2 cellular contexts compared by ENCODE assay signal in the genomic region with DNA sequence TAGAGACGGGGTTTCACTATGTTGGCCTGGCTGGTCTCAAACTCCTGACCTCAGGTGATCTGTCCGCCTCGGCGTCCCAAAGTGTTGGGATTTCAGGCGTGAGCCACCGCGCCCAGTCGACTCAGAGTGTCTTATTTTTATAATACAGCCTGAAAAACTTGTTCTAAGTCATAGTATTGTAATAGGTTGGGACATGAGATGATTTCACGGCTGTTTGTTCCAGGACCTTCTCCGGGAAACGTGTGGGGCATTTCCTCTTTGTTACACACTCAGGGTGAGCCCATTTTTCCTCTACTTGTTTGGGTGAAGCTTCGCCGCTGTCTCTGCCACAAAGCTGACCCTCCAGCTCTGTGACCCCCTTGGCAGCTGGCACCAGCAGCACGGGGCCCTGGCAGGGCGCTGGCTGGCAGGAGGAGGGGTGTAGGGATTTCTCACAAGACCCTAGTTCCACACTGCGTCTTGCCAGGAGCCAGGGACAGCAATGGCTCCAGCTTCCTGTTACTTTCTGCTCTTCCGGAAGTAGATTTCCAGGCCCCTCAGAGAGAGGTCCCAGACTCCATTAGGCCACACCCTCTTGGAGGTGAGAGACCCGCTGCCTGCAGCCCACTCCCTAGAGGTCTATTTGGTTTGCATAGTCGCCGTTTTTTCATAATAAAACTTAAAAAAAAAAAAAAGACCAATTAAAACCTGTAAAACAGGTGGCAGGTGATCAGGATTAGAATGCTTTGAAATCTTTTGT.
TF ChIP-seq lines count a peak whose summit lies in the region.

No MANE protein-coding gene starts in this region.

TF ChIP-seq in HCT116, 20 proteins besides CTCF, POLR2A, EP300 and RAD21:
- TF ChIP-seq ZNF274 (IDR thresholded peaks at IDR 0.05; ENCODE audit: low read depth, low read length) (no peak), EGR1 (IDR thresholded peaks at IDR 0.05; ENCODE audit: low read depth) (no peak), CEBPB (IDR thresholded peaks at IDR 0.05; ENCODE audit: low read depth) (no peak), EZH2phosphoT487 (IDR thresholded peaks at IDR 0.05; ENCODE audit: borderline replicate concordance) (no peak), CBX3 (IDR thresholded peaks at IDR 0.05; ENCODE audit: low read depth) (no peak), POLR2AphosphoS5 (IDR thresholded peaks at IDR 0.05; ENCODE audit: low read depth, low read length) (peak; percentile 77), JUND (IDR thresholded peaks at IDR 0.05) (no peak), SRF (IDR thresholded peaks at IDR 0.05; ENCODE audit: low read depth) (no peak), EZH2 (IDR thresholded peaks at IDR 0.05) (no peak), ZFX (IDR thresholded peaks at IDR 0.05) (no peak), YY1 (IDR thresholded peaks at IDR 0.05; ENCODE audit: extremely low read depth, insufficient replicate concordance, low read depth, low read length) (peak; percentile 69), FOSL1 (IDR thresholded peaks at IDR 0.05; ENCODE audit: low read depth) (no peak), ELF1 (IDR thresholded peaks at IDR 0.05; ENCODE audit: borderline replicate concordance, low read depth) (no peak)
- TF ChIP-seq, protein P1, sequence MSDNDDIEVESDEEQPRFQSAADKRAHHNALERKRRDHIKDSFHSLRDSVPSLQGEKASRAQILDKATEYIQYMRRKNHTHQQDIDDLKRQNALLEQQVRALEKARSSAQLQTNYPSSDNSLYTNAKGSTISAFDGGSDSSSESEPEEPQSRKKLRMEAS (IDR thresholded peaks at IDR 0.05), result no peak
- TF ChIP-seq, protein P2, sequence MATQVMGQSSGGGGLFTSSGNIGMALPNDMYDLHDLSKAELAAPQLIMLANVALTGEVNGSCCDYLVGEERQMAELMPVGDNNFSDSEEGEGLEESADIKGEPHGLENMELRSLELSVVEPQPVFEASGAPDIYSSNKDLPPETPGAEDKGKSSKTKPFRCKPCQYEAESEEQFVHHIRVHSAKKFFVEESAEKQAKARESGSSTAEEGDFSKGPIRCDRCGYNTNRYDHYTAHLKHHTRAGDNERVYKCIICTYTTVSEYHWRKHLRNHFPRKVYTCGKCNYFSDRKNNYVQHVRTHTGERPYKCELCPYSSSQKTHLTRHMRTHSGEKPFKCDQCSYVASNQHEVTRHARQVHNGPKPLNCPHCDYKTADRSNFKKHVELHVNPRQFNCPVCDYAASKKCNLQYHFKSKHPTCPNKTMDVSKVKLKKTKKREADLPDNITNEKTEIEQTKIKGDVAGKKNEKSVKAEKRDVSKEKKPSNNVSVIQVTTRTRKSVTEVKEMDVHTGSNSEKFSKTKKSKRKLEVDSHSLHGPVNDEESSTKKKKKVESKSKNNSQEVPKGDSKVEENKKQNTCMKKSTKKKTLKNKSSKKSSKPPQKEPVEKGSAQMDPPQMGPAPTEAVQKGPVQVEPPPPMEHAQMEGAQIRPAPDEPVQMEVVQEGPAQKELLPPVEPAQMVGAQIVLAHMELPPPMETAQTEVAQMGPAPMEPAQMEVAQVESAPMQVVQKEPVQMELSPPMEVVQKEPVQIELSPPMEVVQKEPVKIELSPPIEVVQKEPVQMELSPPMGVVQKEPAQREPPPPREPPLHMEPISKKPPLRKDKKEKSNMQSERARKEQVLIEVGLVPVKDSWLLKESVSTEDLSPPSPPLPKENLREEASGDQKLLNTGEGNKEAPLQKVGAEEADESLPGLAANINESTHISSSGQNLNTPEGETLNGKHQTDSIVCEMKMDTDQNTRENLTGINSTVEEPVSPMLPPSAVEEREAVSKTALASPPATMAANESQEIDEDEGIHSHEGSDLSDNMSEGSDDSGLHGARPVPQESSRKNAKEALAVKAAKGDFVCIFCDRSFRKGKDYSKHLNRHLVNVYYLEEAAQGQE (IDR thresholded peaks at IDR 0.05; ENCODE audit: low read depth), result no peak
- TF ChIP-seq, protein P3, sequence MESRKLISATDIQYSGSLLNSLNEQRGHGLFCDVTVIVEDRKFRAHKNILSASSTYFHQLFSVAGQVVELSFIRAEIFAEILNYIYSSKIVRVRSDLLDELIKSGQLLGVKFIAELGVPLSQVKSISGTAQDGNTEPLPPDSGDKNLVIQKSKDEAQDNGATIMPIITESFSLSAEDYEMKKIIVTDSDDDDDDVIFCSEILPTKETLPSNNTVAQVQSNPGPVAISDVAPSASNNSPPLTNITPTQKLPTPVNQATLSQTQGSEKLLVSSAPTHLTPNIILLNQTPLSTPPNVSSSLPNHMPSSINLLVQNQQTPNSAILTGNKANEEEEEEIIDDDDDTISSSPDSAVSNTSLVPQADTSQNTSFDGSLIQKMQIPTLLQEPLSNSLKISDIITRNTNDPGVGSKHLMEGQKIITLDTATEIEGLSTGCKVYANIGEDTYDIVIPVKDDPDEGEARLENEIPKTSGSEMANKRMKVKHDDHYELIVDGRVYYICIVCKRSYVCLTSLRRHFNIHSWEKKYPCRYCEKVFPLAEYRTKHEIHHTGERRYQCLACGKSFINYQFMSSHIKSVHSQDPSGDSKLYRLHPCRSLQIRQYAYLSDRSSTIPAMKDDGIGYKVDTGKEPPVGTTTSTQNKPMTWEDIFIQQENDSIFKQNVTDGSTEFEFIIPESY (IDR thresholded peaks at IDR 0.05; ENCODE audit: extremely low read depth, insufficient replicate concordance, low read length), result no peak
- TF ChIP-seq, protein P4, sequence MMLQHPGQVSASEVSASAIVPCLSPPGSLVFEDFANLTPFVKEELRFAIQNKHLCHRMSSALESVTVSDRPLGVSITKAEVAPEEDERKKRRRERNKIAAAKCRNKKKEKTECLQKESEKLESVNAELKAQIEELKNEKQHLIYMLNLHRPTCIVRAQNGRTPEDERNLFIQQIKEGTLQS (IDR thresholded peaks at IDR 0.05), result no peak

TF ChIP-seq in endothelial cell of umbilical vein, 7 proteins besides CTCF, POLR2A, EP300 and RAD21:
- TF ChIP-seq EZH2 (IDR thresholded peaks at IDR 0.05; ENCODE audit: borderline replicate concordance, low read depth, low read length, severe bottlenecking), result no peak
- TF ChIP-seq, protein P1 (IDR thresholded peaks at IDR 0.05; ENCODE audit: insufficient read depth, insufficient read length), result no peak
- no peak for TF ChIP-seq POLR2AphosphoS5 (IDR thresholded peaks at IDR 0.05; ENCODE audit: insufficient read depth, low read depth, low read length)
- TF ChIP-seq MYC (IDR thresholded peaks at IDR 0.05; ENCODE audit: low read depth, low read length), result no peak
- TF ChIP-seq JUN (IDR thresholded peaks at IDR 0.05; ENCODE audit: borderline replicate concordance, insufficient read depth, insufficient read length, low read depth), result no peak
- TF ChIP-seq GATA2 (IDR thresholded peaks at IDR 0.05; ENCODE audit: insufficient read depth, insufficient read length, low read depth, low read length), result no peak
- TF ChIP-seq FOS (IDR thresholded peaks at IDR 0.05; ENCODE audit: borderline replicate concordance, insufficient read depth, low read length), result no peak
TF ChIP-seq in endothelial cell of umbilical vein: peak in this region for 0.
